ENCODE assay signal across 8 cellular contexts in genomic region chr13:25046985-25047660, GRCh38. TPM values are rescaled to one million over a fixed set of nuclear protein-coding genes. Genes with fewer than 3 reads are reported as not detected.
DNase-seq lines count a peak whose midpoint lies in the region; ATAC-seq and TF ChIP-seq lines count a peak whose summit lies in the region.

No MANE protein-coding gene starts in this region.

- TF ChIP-seq CTCF in fibroblast of mammary gland (conservative IDR thresholded peaks at IDR 0.05; ENCODE audit: control insufficient read depth, insufficient read depth, low read depth, low read length): no peak

- no peak overlapping the region for H3K4me3 Mint-ChIP-seq in activated T-helper 1 cell treated with anti-CD3 and anti-CD28 coated beads, Interleukin-12 subunit alpha, Interleukin-12 subunit beta, Interleukin-2, Interleukin-4 antibody, amounts not matched to agents 30 ng/mL and 10 ng/mL and 1 ng/mL, durations not matched to agents 14 hours and 24 hours and 36 hours

- no peak overlapping the region for H3K27ac Mint-ChIP-seq in activated T-helper 1 cell treated with anti-CD3 and anti-CD28 coated beads, Interleukin-12 subunit alpha, Interleukin-12 subunit beta, Interleukin-2, Interleukin-4 antibody, amounts not matched to agents 30 ng/mL and 10 ng/mL and 1 ng/mL, durations not matched to agents 14 hours and 24 hours and 36 hours

- no peaks in the 10 kb centered on the region for H3K36me3 Mint-ChIP-seq in activated T-helper 1 cell treated with anti-CD3 and anti-CD28 coated beads, Interleukin-12 subunit alpha, Interleukin-12 subunit beta, Interleukin-2, Interleukin-4 antibody, amounts not matched to agents 30 ng/mL and 10 ng/mL and 1 ng/mL, durations not matched to agents 14 hours and 24 hours and 36 hours (ENCODE audit: low read depth)

- peak overlapping the region; percentile 21 for H3K4me3 ChIP-seq in fibroblast of mammary gland (ENCODE audit: control insufficient read depth, low read depth, low read length)

- intact Hi-C loops in activated T-helper 1 cell treated with anti-CD3 and anti-CD28 coated beads, Interleukin-12 subunit alpha, Interleukin-12 subunit beta, Interleukin-2, Interleukin-4 antibody, amounts not matched to agents 30 ng/mL and 10 ng/mL and 1 ng/mL, durations not matched to agents 14 hours and 24 hours and 36 hours (cut with micrococcal nuclease): no loop called here

- ATAC-seq in HG03108 (IDR thresholded peaks at IDR 0.05; ENCODE audit: unreplicated experiment): no peak
- no peak for ATAC-seq in HG02642 (IDR thresholded peaks at IDR 0.05; ENCODE audit: poor library complexity, unreplicated experiment)

- peaks cover 64% of the 10 kb centered on the region for H3K27me3 Mint-ChIP-seq in activated T-helper 1 cell treated with anti-CD3 and anti-CD28 coated beads, Interleukin-12 subunit alpha, Interleukin-12 subunit beta, Interleukin-2, Interleukin-4 antibody, amounts not matched to agents 30 ng/mL and 10 ng/mL and 1 ng/mL, durations not matched to agents 14 hours and 24 hours and 36 hours (ENCODE audit: insufficient read depth)

- DNase-seq in COLO668 (lab: John Stamatoyannopoulos, UW; ENCODE audit: unreplicated experiment): peak; percentile 36
- DNase-seq in NCI-H2227 treated with DMSO at 0.1 percent for 48 hours (lab: John Stamatoyannopoulos, UW): peak; percentile 66
- DNase-seq in fibroblast of mammary gland (ENCODE audit: low read depth): peak; percentile 17
- DNase-seq in occipital lobe (lab: John Stamatoyannopoulos, UW): peak; percentile 19
- DNase-seq in activated gamma-delta T cell treated with Interleukin-2 at 50 U/mL for 16 hours: no peak
- DNase-seq in activated T-helper 1 cell treated with anti-CD3 and anti-CD28 coated beads, Interleukin-12 subunit alpha, Interleukin-12 subunit beta, Interleukin-2, Interleukin-4 antibody, amounts not matched to agents 30 ng/mL and 10 ng/mL and 1 ng/mL, durations not matched to agents 14 hours and 24 hours and 36 hours (ENCODE audit: low spot score): no peak

- H3K4me1 Mint-ChIP-seq in activated T-helper 1 cell treated with anti-CD3 and anti-CD28 coated beads, Interleukin-12 subunit alpha, Interleukin-12 subunit beta, Interleukin-2, Interleukin-4 antibody, amounts not matched to agents 30 ng/mL and 10 ng/mL and 1 ng/mL, durations not matched to agents 14 hours and 24 hours and 36 hours (ENCODE audit: low read depth): no peaks in the 10 kb centered on the region

- no peaks in the 10 kb centered on the region for H3K9me3 Mint-ChIP-seq in activated T-helper 1 cell treated with anti-CD3 and anti-CD28 coated beads, Interleukin-12 subunit alpha, Interleukin-12 subunit beta, Interleukin-2, Interleukin-4 antibody, amounts not matched to agents 30 ng/mL and 10 ng/mL and 1 ng/mL, durations not matched to agents 14 hours and 24 hours and 36 hours

RNA-seq across cellular contexts. Expression of gene PABPC3, which starts 48.8 kb away (rescaled TPM):
- total RNA-seq in occipital lobe: not detected
- total RNA-seq in activated T-helper 1 cell treated with anti-CD3 and anti-CD28 coated beads, Interleukin-12 subunit alpha, Interleukin-12 subunit beta, Interleukin-2, Interleukin-4 antibody, amounts not matched to agents 30 ng/mL and 10 ng/mL and 1 ng/mL, durations not matched to agents 14 hours and 24 hours and 36 hours: 0.34 TPM in 2 replicates

Comparison
In these comparisons a context has a peak if more than half of its experiments do, and no peak if none do; other contexts are left out.
1. DNase-seq: peak in COLO668 (single experiment), NCI-H2227 treated with DMSO at 0.1 percent for 48 hours (single experiment), fibroblast of mammary gland (single experiment) and occipital lobe (single experiment); none in activated gamma-delta T cell treated with Interleukin-2 at 50 U/mL for 16 hours (single experiment) and activated T-helper 1 cell treated with anti-CD3 and anti-CD28 coated beads, Interleukin-12 subunit alpha, Interleukin-12 subunit beta, Interleukin-2, Interleukin-4 antibody, amounts not matched to agents 30 ng/mL and 10 ng/mL and 1 ng/mL, durations not matched to agents 14 hours and 24 hours and 36 hours (single experiment).